Comparison of ENCODE assay signal across 11 cellular contexts in genomic region chr17:77387891-77388290, GRCh38.
DNase-seq lines count a peak whose midpoint lies in the region; ATAC-seq, FAIRE-seq and TF ChIP-seq lines count a peak whose summit lies in the region.
"Had no signal": no experiment of that assay in that cellular context is flagged by ENCODE, and none has a peak within 500 bp of the region (broad histone marks: within the 10 kb centered on the region; RNA-seq: fewer than 3 reads in every experiment).

No MANE protein-coding gene starts in this region.

- no peaks in the 10 kb centered on the region for H3K27me3 Mint-ChIP-seq in CD8-positive, alpha-beta memory T cell
- H3K27me3 Mint-ChIP-seq in T-helper 17 cell: no peaks in the 10 kb centered on the region

- peaks cover 0 to 27% (median 5%) of the 10 kb centered on the region in 3 donors for H3K36me3 Mint-ChIP-seq in CD8-positive, alpha-beta memory T cell
- no peaks in the 10 kb centered on the region for H3K36me3 Mint-ChIP-seq in T-helper 17 cell (ENCODE audit: low read depth)

- WGBS in lower leg skin, 2 donors: 91 to 94% methylated on average over 14 of the region's 14 CpGs

- no peak overlapping the region for H3K27ac ChIP-seq in CD8-positive, alpha-beta memory T cell (ENCODE audit: low read depth, low read length)
- H3K27ac ChIP-seq in kidney (ENCODE audit: low read depth in 2 of 2, low read length in 2 of 2) (peak overlapping the region; percentile 34 to 83), gastrocnemius medialis (peak overlapping the region; percentile 23 to 81 (median 76))

- H3K4me3 Mint-ChIP-seq in CD8-positive, alpha-beta memory T cell: peak overlapping the region in 6 of 7 donors; percentile 11 to 84 (median 66)
- peak overlapping the region; percentile 66 for H3K4me3 Mint-ChIP-seq in T-helper 17 cell

- CTCF ChIA-PET in CD8-positive, alpha-beta memory T cell (lab: Charles Lee): interaction anchor here (1.2 to 8.5 kb wide), 6 partner anchors 12 to 107 kb away, joined by 3 to 113 read pairs (median 17); no protein-coding TSS in a partner anchor

- in situ Hi-C loops in gastrocnemius medialis (cut with MboI; ENCODE audit: low sequenced_read_pairs in 4 of 4): no loop called here

- no peaks in the 10 kb centered on the region for H3K36me3 ChIP-seq in CD8-positive, alpha-beta memory T cell (ENCODE audit: insufficient read depth, low read length)
- H3K36me3 ChIP-seq in kidney (ENCODE audit: control insufficient read depth in 1 of 2, insufficient read depth in 2 of 2, low read length in 2 of 2) (no peaks in the 10 kb centered on the region), gastrocnemius medialis (no peaks in the 10 kb centered on the region)
- H3K36me3 ChIP-seq: HAP-1 had no signal

- TF ChIP-seq CTCF in kidney (IDR thresholded peaks at IDR 0.05; ENCODE audit: borderline replicate concordance, extremely low read depth, insufficient read depth) (no peak), gastrocnemius medialis (IDR thresholded peaks at IDR 0.05 in 4 of 5, conservative IDR thresholded peaks at IDR 0.05 in 1 of 5) (no peak), lower leg skin (IDR thresholded peaks at IDR 0.05) (no peak)

- POLR2A ChIA-PET in CD8-positive, alpha-beta memory T cell (lab: Charles Lee): interaction anchor here (1.4 to 1.5 kb wide), 2 partner anchors 12 to 102 kb away, joined by 3 to 4 read pairs; no protein-coding TSS in a partner anchor

- no peaks in the 10 kb centered on the region for H3K9me3 Mint-ChIP-seq in CD8-positive, alpha-beta memory T cell
- H3K9me3 Mint-ChIP-seq: activated T-cell treated with anti-CD3 and anti-CD28 coated beads, Interleukin-2, amount 50 U/mL, for 72 hours had no signal

- H3K4me1 ChIP-seq in CD8-positive, alpha-beta memory T cell (ENCODE audit: insufficient read depth, low read length): peaks cover 93% of the 10 kb centered on the region
- H3K4me1 ChIP-seq in kidney (ENCODE audit: control insufficient read depth in 1 of 2, insufficient read depth in 1 of 2, low read depth in 1 of 2, low read length in 2 of 2) (peaks cover 80 to 83% of the 10 kb centered on the region in 2 donors), gastrocnemius medialis (peaks cover 81 to 96% of the 10 kb centered on the region in 2 donors)

- H3K4me3 ChIP-seq in CD8-positive, alpha-beta memory T cell (ENCODE audit: low read length): no peak overlapping the region
- no peak overlapping the region for H3K4me3 ChIP-seq in kidney (ENCODE audit: low read length in 2 of 2)
- peak overlapping the region in 2 of 4 donors; percentile 0 to 25 for H3K4me3 ChIP-seq in gastrocnemius medialis
- no peak overlapping the region for H3K4me3 ChIP-seq in lower leg skin (ENCODE audit: low read depth, poor library complexity, severe bottlenecking)
- H3K4me3 ChIP-seq: HAP-1 had no signal

- H3K4me1 Mint-ChIP-seq in CD8-positive, alpha-beta memory T cell: peaks cover 78 to 92% (median 83%) of the 10 kb centered on the region in 3 donors
- peaks cover 59% of the 10 kb centered on the region for H3K4me1 Mint-ChIP-seq in T-helper 17 cell

- intact Hi-C loops in kidney (cut with DNase I): no loop called here
- intact Hi-C loops in gastrocnemius medialis (cut with DNase I; ENCODE audit: low total_unique reads): no loop called here
- intact Hi-C loops in lower leg skin (cut with DNase I; ENCODE audit: low total_unique reads): no loop called here

- H3K9me3 ChIP-seq in CD8-positive, alpha-beta memory T cell (ENCODE audit: low read length): no peaks in the 10 kb centered on the region
- H3K9me3 ChIP-seq in T-helper 17 cell (ENCODE audit: control insufficient read depth, low read length, poor library complexity, severe bottlenecking) (no peaks in the 10 kb centered on the region), kidney (ENCODE audit: control insufficient read depth in 1 of 2, low read length in 2 of 2) (no peaks in the 10 kb centered on the region), gastrocnemius medialis (no peaks in the 10 kb centered on the region)
- H3K9me3 ChIP-seq: HAP-1 had no signal

- no peak overlapping the region for H3K9ac ChIP-seq in kidney (ENCODE audit: low read length in 2 of 2)

- no peak for TF ChIP-seq POLR2A in gastrocnemius medialis (IDR thresholded peaks at IDR 0.05)
- TF ChIP-seq POLR2A in lower leg skin (IDR thresholded peaks at IDR 0.05): no peak

- no peak for DNase-seq in CD8-positive, alpha-beta memory T cell
- DNase-seq in T-helper 17 cell (no peak), kidney (no peak), gastrocnemius medialis (no peak), NCI-H1048 (lab: John Stamatoyannopoulos, UW) (no peak), A172 (ENCODE audit: low spot score) (no peak), lower leg skin (ENCODE audit: low spot score in 2 of 2) (no peak)
- DNase-seq in activated CD4-positive, alpha-beta T cell treated with anti-CD3 and anti-CD28 coated beads for 48 hours: no peak
- DNase-seq: activated T-cell treated with anti-CD3 and anti-CD28 coated beads, Interleukin-2, amount 50 U/mL, for 72 hours; foreskin melanocyte had no signal

- ATAC-seq in T-helper 17 cell (no peak), gastrocnemius medialis (no peak)
- ATAC-seq: activated T-cell treated with anti-CD3 and anti-CD28 coated beads, Interleukin-2, amount 50 U/mL, for 72 hours had no signal

- no peak for FAIRE-seq in kidney (lab: Jason Lieb, UNC)

- H3K27me3 ChIP-seq in CD8-positive, alpha-beta memory T cell (ENCODE audit: insufficient read depth, low read length, poor library complexity, severe bottlenecking): no peaks in the 10 kb centered on the region
- no peaks in the 10 kb centered on the region for H3K27me3 ChIP-seq in gastrocnemius medialis

- H3K27ac Mint-ChIP-seq in CD8-positive, alpha-beta memory T cell: peak overlapping the region in 6 of 8 donors; percentile 69 to 96 (median 80)
- peak overlapping the region; percentile 89 for H3K27ac Mint-ChIP-seq in T-helper 17 cell
- H3K27ac Mint-ChIP-seq: activated T-cell treated with anti-CD3 and anti-CD28 coated beads, Interleukin-2, amount 50 U/mL, for 72 hours had no signal
